In the genomic region with DNA sequence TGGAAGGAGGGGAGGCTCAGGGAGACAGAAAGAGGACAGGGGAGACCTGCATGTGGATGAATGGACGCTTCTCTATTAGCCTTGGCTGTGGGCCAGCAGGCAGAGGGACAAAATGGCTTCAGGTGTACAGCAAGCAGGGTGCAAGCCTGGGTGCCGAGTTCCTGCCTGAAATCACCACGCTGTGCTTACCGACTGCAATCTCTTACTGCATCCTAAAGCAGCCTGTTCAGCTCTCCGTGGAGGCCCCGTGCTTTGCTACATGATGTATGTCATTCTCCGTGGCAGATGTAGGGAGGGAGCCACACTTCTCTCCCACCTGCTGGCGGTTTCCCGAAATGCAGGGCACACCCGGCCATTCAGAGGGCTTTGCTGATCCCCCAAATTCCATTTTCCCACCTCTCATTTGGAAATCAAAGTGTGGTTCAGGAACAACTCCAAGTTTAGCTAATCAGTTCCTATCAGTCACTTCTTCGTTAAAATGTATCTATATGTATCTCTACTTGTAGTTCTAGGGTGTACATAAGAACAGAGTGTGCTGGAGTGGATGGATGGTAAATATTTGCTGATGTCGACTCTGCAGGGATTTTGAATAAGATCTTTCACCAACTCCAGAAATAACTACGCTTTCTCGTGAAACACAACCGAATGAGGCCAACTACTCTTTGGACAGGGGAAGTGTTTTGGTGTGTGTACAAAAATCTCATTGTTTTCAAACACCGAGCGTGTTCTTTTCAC, we compare ENCODE assay signal across 8 cellular contexts.
A peak's percentile ranks its signal among the peaks of the same experiment; 100 is the strongest.
DNase-seq lines count a peak whose midpoint lies in the region; ATAC-seq and TF ChIP-seq lines count a peak whose summit lies in the region.

No MANE protein-coding gene starts in this region.

- DNase-seq in SK-N-SH (peak; percentile 43), NCI-H2196 (lab: John Stamatoyannopoulos, UW; ENCODE audit: unreplicated experiment) (peak; percentile 45), mammary epithelial cell (no peak), sciatic nerve (ENCODE audit: low spot score) (no peak), inferior parietal cortex (ENCODE audit: extremely low spot score) (no peak)
- DNase-seq in stimulated activated CD4-positive, alpha-beta T cell treated with anti-CD3 and anti-CD28 coated beads, Interleukin-4, amount 100 ng/mL, for 24 hours: no peak

- in situ Hi-C loops in mammary epithelial cell (cut with MboI; ENCODE audit: low sequenced_read_pairs in 2 of 2): no loop called here

- no peak overlapping the region for H3K27ac ChIP-seq in SK-N-SH (ENCODE audit: low read depth in 2 of 2, low read length in 1 of 2)
- no peak overlapping the region for H3K27ac ChIP-seq in mammary epithelial cell (ENCODE audit: insufficient read depth, low read depth, low read length)

- no peak for TF ChIP-seq EP300 in SK-N-SH (IDR thresholded peaks at IDR 0.05; ENCODE audit: borderline replicate concordance in 1 of 2, low read depth in 1 of 2, low read length in 1 of 2)

- H3K4me1 ChIP-seq in SK-N-SH (ENCODE audit: control insufficient read depth in 1 of 2, insufficient read depth in 2 of 2, low read depth in 1 of 2, low read length in 1 of 2) (peaks cover 0 to 3% of the 10 kb centered on the region in 2 experiments; a peak in 1 of 4 replicates), mammary epithelial cell (ENCODE audit: insufficient read depth, low read length) (peaks cover 12% of the 10 kb centered on the region)

- dilution Hi-C loops in mammary epithelial cell (cut with HindIII; ENCODE audit: low sequenced_read_pairs): no loop called here

- no peak overlapping the region for H2AFZ ChIP-seq in SK-N-SH (ENCODE audit: low read depth)
- H2AFZ ChIP-seq in mammary epithelial cell (ENCODE audit: low read depth, low read length): peak overlapping the region; percentile 88

- H3K27me3 ChIP-seq in SK-N-SH (ENCODE audit: insufficient read depth) (no peaks in the 10 kb centered on the region), mammary epithelial cell (ENCODE audit: insufficient read depth, low read length) (no peaks in the 10 kb centered on the region)

- peak; percentile 21; the same call in 1 of the 2 replicates for TF ChIP-seq RAD21 in SK-N-SH (IDR thresholded peaks at IDR 0.05; ENCODE audit: low read length)

- H3K36me3 ChIP-seq in SK-N-SH (replicated peaks in 1 of 2; ENCODE audit: control insufficient read depth in 1 of 2, insufficient read depth in 2 of 2, low read length in 1 of 2): no peaks in the 10 kb centered on the region
- no peaks in the 10 kb centered on the region for H3K36me3 ChIP-seq in mammary epithelial cell (ENCODE audit: insufficient read depth, low read length)

- H3K4me3 ChIP-seq in SK-N-SH (ENCODE audit: low read depth in 2 of 2, low read length in 1 of 2) (no peak overlapping the region), mammary epithelial cell (replicated peaks in 1 of 3; ENCODE audit: insufficient read depth in 1 of 3, low read depth in 2 of 3, low read length in 3 of 3) (no peak overlapping the region)

- H3F3A ChIP-seq in SK-N-SH (replicated peaks; ENCODE audit: insufficient read depth): no peaks in the 10 kb centered on the region

- no peaks in the 10 kb centered on the region for H4K20me1 ChIP-seq in SK-N-SH (ENCODE audit: insufficient read depth)
- H4K20me1 ChIP-seq in mammary epithelial cell (ENCODE audit: insufficient read depth, low read length): no peaks in the 10 kb centered on the region

- intact Hi-C loops in mammary epithelial cell (cut with micrococcal nuclease) (no loop called here), sciatic nerve (cut with DNase I) (no loop called here)

- ATAC-seq in SK-N-SH treated with all-trans-retinoic acid at 6 μM for 48 hours (no peak), sciatic nerve (peak; percentile 87), HG03442 (IDR thresholded peaks at IDR 0.05; ENCODE audit: unreplicated experiment) (no peak)

- H3K4me2 ChIP-seq in SK-N-SH (no peak overlapping the region), mammary epithelial cell (ENCODE audit: insufficient read depth, low read depth, low read length) (peak overlapping the region; percentile 46)

- BruUV-seq in mammary epithelial cell (replicated peaks; lab: Mats Ljungman, UMichigan): no TSS peak

- H3K9ac ChIP-seq in SK-N-SH (no peak overlapping the region), mammary epithelial cell (ENCODE audit: insufficient read depth, low read length) (no peak overlapping the region)

- POLR2A ChIA-PET in SK-N-SH (lab: Yijun Ruan, JAX): no interaction called here

- CTCF ChIA-PET in SK-N-SH (lab: Yijun Ruan, JAX) (interaction anchor here (0.7 to 3.8 kb wide), 9 partner anchors 9 to 1177 kb away, joined by 3 to 18 read pairs (median 3); no protein-coding TSS in a partner anchor), mammary epithelial cell (lab: Charles Lee; ENCODE audit: low non-redundant PET) (no interaction called here)

- TF ChIP-seq CTCF in SK-N-SH (IDR thresholded peaks at IDR 0.05) (no peak), mammary epithelial cell (conservative IDR thresholded peaks at IDR 0.05 in 1 of 2, IDR thresholded peaks at IDR 0.05 in 1 of 2; ENCODE audit: extremely low read depth in 1 of 2, insufficient read depth in 1 of 2, low read depth in 1 of 2, low read length in 2 of 2) (peak; percentile 62 to 75)

- 32% methylated on average over 15 of the region's 17 CpGs for WGBS in SK-N-SH (ENCODE audit: low lambda C conversion rate)
- WGBS in mammary epithelial cell (ENCODE audit: low coverage, missing lambda C conversion rate): 41% methylated on average over 16 of the region's 17 CpGs

- no peaks in the 10 kb centered on the region for H3K9me2 ChIP-seq in SK-N-SH

- no peaks in the 10 kb centered on the region for H3K79me2 ChIP-seq in SK-N-SH (ENCODE audit: insufficient read depth)
- H3K79me2 ChIP-seq in mammary epithelial cell (ENCODE audit: insufficient read depth, low read length): no peaks in the 10 kb centered on the region

- H3K9me3 ChIP-seq in SK-N-SH: no peaks in the 10 kb centered on the region
- H3K9me3 ChIP-seq in mammary epithelial cell (replicated peaks; ENCODE audit: insufficient read depth, low read length): no peaks in the 10 kb centered on the region

TF ChIP-seq in SK-N-SH, 30 proteins besides CTCF, POLR2A, EP300 and RAD21 (continues in another document):
- no peak for TF ChIP-seq JUND (IDR thresholded peaks at IDR 0.05)
- TF ChIP-seq EZH2phosphoT487 (IDR thresholded peaks at IDR 0.05; ENCODE audit: borderline replicate concordance, low read depth): no peak
- TF ChIP-seq GABPA (IDR thresholded peaks at IDR 0.05; ENCODE audit: low read depth): no peak
- TF ChIP-seq, protein P1, sequence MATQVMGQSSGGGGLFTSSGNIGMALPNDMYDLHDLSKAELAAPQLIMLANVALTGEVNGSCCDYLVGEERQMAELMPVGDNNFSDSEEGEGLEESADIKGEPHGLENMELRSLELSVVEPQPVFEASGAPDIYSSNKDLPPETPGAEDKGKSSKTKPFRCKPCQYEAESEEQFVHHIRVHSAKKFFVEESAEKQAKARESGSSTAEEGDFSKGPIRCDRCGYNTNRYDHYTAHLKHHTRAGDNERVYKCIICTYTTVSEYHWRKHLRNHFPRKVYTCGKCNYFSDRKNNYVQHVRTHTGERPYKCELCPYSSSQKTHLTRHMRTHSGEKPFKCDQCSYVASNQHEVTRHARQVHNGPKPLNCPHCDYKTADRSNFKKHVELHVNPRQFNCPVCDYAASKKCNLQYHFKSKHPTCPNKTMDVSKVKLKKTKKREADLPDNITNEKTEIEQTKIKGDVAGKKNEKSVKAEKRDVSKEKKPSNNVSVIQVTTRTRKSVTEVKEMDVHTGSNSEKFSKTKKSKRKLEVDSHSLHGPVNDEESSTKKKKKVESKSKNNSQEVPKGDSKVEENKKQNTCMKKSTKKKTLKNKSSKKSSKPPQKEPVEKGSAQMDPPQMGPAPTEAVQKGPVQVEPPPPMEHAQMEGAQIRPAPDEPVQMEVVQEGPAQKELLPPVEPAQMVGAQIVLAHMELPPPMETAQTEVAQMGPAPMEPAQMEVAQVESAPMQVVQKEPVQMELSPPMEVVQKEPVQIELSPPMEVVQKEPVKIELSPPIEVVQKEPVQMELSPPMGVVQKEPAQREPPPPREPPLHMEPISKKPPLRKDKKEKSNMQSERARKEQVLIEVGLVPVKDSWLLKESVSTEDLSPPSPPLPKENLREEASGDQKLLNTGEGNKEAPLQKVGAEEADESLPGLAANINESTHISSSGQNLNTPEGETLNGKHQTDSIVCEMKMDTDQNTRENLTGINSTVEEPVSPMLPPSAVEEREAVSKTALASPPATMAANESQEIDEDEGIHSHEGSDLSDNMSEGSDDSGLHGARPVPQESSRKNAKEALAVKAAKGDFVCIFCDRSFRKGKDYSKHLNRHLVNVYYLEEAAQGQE (IDR thresholded peaks at IDR 0.05; ENCODE audit: low read depth, low read length): no peak
- no peak for TF ChIP-seq FOSL2 (IDR thresholded peaks at IDR 0.05; ENCODE audit: borderline replicate concordance, low read depth)

TF ChIP-seq in SK-N-SH treated with all-trans-retinoic acid at 6 μM for 48 hours, 23 proteins besides CTCF, POLR2A, EP300 and RAD21 (continues in another document):
- no peak for TF ChIP-seq PPARA (CRISPR knock-in tag; IDR thresholded peaks at IDR 0.05; ENCODE audit: borderline replicate concordance)
- TF ChIP-seq ZC3H10 (CRISPR knock-in tag; IDR thresholded peaks at IDR 0.05): no peak
- no peak for TF ChIP-seq ARNTL (CRISPR knock-in tag; IDR thresholded peaks at IDR 0.05; ENCODE audit: borderline replicate concordance, low read depth)
- TF ChIP-seq SNAI2 (CRISPR knock-in tag; IDR thresholded peaks at IDR 0.05): no peak
- TF ChIP-seq, protein P2, sequence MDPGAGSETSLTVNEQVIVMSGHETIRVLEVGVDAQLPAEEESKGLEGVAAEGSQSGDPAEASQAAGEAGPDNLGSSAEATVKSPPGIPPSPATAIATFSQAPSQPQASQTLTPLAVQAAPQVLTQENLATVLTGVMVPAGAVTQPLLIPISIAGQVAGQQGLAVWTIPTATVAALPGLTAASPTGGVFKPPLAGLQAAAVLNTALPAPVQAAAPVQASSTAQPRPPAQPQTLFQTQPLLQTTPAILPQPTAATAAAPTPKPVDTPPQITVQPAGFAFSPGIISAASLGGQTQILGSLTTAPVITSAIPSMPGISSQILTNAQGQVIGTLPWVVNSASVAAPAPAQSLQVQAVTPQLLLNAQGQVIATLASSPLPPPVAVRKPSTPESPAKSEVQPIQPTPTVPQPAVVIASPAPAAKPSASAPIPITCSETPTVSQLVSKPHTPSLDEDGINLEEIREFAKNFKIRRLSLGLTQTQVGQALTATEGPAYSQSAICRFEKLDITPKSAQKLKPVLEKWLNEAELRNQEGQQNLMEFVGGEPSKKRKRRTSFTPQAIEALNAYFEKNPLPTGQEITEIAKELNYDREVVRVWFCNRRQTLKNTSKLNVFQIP (CRISPR knock-in tag; IDR thresholded peaks at IDR 0.05; ENCODE audit: borderline replicate concordance, low read depth): no peak

Comparison
In these comparisons a context has a peak if more than half of its experiments do, and no peak if none do; other contexts are left out.
1. DNase-seq: peak in SK-N-SH (single experiment) and NCI-H2196 (single experiment); none in mammary epithelial cell (single experiment), sciatic nerve (single experiment), inferior parietal cortex (single experiment) and stimulated activated CD4-positive, alpha-beta T cell treated with anti-CD3 and anti-CD28 coated beads, Interleukin-4, amount 100 ng/mL, for 24 hours (single experiment).